10 cellular contexts compared by ENCODE assay signal in the genomic region with DNA sequence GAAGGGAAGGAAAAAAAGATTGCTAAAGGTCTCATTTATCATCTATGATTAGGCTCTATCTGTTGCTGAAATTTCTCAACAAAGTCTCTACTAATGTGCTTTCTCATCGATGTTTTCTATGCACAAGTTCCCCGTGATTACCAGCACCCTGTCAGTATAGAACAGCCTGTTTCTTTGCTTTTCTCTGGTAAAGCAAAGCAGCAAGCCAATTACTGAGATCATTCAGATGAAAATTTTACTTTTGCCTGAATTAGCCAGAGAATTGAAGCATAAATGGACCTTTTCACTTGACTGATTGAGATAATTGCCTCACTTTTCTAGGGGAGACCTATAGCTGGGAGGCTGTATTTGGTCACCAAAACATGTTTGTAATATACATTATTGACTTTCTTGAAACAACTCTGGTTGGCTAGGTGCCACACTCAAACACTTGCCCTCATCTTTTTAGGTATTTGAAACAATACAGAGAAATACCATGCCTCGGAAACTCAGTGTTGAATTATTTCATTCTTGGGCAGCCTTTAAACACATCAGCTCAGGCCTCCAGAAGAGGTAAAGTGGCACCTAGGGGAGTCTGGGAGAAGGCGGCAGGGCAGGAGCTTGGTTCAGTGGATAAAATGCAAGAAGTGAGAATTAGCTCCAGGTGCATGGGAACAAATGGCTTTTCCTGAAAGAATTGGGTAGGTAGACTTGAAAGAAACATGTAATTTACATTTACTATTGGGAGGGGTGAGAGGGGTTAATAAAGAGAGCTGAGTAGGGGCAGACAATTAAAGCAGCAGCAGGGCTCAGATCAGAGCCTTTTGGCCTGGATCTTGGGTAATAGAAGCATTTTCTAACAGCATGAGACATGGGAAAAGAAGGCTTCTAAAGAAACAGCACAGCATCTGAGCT.
DNase-seq lines count a peak whose midpoint lies in the region; ATAC-seq and TF ChIP-seq lines count a peak whose summit lies in the region.
"Had no signal": no experiment of that assay in that cellular context is flagged by ENCODE, and none has a peak within 500 bp of the region (broad histone marks: within the 10 kb centered on the region; RNA-seq: fewer than 3 reads in every experiment).

No MANE protein-coding gene starts in this region.

- no peaks in the 10 kb centered on the region for H3K36me3 ChIP-seq in vagina

- no peaks in the 10 kb centered on the region for H3K9me3 Mint-ChIP-seq in neural crest cell
- H3K9me3 Mint-ChIP-seq: activated naive CD4-positive, alpha-beta T cell treated with anti-CD3 and anti-CD28 coated beads, Interleukin-2, amount 50 U/mL, for 72 hours had no signal

- no peaks in the 10 kb centered on the region for H3K4me1 ChIP-seq in vagina

- H3K36me3 Mint-ChIP-seq in neural crest cell (ENCODE audit: low read depth) = peaks cover 5% of the 10 kb centered on the region
- H3K36me3 Mint-ChIP-seq: activated naive CD4-positive, alpha-beta T cell treated with anti-CD3 and anti-CD28 coated beads, Interleukin-2, amount 50 U/mL, for 72 hours had no signal

- no peaks in the 10 kb centered on the region for H3K27me3 Mint-ChIP-seq in neural crest cell (ENCODE audit: low read depth)

- peak overlapping the region; percentile 16 for H3K4me3 Mint-ChIP-seq in neural crest cell

- no peak for TF ChIP-seq POLR2A in vagina (IDR thresholded peaks at IDR 0.05)

- TF ChIP-seq CTCF in neural crest cell (conservative IDR thresholded peaks at IDR 0.05) (no peak), vagina (IDR thresholded peaks at IDR 0.05) (no peak)

- intact Hi-C loops in vagina (cut with DNase I) = loop anchor here (10.0 kb wide), 1 partner anchor 293 kb away; no protein-coding TSS in a partner anchor

- H3K27ac Mint-ChIP-seq in neural crest cell (ENCODE audit: unreplicated experiment) = no peak overlapping the region
- H3K27ac Mint-ChIP-seq: activated naive CD4-positive, alpha-beta T cell treated with anti-CD3 and anti-CD28 coated beads, Interleukin-2, amount 50 U/mL, for 72 hours had no signal

- ATAC-seq in GM19395 (IDR thresholded peaks at IDR 0.05; ENCODE audit: unreplicated experiment) (peak; percentile 23), HG03066 (IDR thresholded peaks at IDR 0.05; ENCODE audit: low read depth, unreplicated experiment) (peak; percentile 19), HG02623 (IDR thresholded peaks at IDR 0.05; ENCODE audit: unreplicated experiment) (no peak)

- no peaks in the 10 kb centered on the region for H3K9me3 ChIP-seq in vagina

- DNase-seq in NCI-H748 (lab: John Stamatoyannopoulos, UW; ENCODE audit: unreplicated experiment) (peak; percentile 94), neural crest cell (ENCODE audit: low read depth, low spot score) (no peak), HCEC 1CT (no peak), MV-4-11 (lab: John Stamatoyannopoulos, UW) (no peak), vagina (ENCODE audit: extremely low spot score in 2 of 2) (no peak)

- no peak overlapping the region for H3K4me3 ChIP-seq in vagina

- H3K27me3 ChIP-seq in vagina = no peaks in the 10 kb centered on the region

- H3K27ac ChIP-seq in vagina = no peak overlapping the region
- H3K27ac ChIP-seq: epithelial cell of prostate had no signal

- H3K4me1 Mint-ChIP-seq in neural crest cell = peaks cover 29% of the 10 kb centered on the region
